Comparison of ENCODE assay signal across 25 cellular contexts in the genomic region with DNA sequence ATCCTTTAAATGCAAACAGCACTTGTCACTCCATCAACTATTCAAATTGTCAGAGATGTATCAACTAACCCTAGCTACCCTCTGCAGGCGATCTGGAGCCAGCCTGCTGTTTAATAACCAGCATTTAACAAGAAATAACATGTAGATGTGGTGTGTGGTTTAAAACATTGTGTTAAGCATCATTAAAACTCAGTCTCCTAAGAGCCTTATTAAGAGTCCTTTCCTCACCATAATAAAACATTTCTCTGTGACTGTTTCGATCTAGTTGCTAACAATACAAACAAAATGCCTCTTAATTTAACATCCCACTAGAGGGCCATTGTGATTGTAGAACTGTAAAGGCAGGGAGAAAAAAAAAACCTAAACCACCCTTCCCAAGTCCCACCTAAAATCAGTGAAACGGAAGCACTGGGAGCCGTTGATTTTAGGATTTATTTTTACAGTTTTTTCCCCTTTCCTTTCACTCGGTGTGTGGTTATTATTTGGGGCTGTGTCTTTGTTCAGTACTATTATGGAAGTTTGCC.
DNase-seq lines count a peak whose midpoint lies in the region; ATAC-seq and TF ChIP-seq lines count a peak whose summit lies in the region.
"Had no signal": no experiment of that assay in that cellular context is flagged by ENCODE, and none has a peak within 500 bp of the region (broad histone marks: within the 10 kb centered on the region; RNA-seq: fewer than 3 reads in every experiment).

No MANE protein-coding gene starts in this region.

- no peak for ATAC-seq in HG02759 (IDR thresholded peaks at IDR 0.05; ENCODE audit: unreplicated experiment)
- ATAC-seq: A549; activated CD4-positive, CD25-positive, alpha-beta regulatory T cell treated with anti-CD3 and anti-CD28 coated beads, Interleukin-2, amount 50 U/mL, for 24 hours; CD8-positive, alpha-beta T cell; natural killer cell had no signal

- no peak for TF ChIP-seq RAD21 in neural cell (conservative IDR thresholded peaks at IDR 0.05)

- no peak overlapping the region for H2AFZ ChIP-seq in neural cell (ENCODE audit: low read depth, low read length)

- peak overlapping the region; percentile 33 for H3K4me2 ChIP-seq in neural cell (ENCODE audit: low read length)
- H3K4me2 ChIP-seq: A549 had no signal

- H3K9ac ChIP-seq in neural cell (ENCODE audit: low read length): no peak overlapping the region

- H4K20me1 ChIP-seq in neural cell (ENCODE audit: insufficient read depth): no peaks in the 10 kb centered on the region

- TF ChIP-seq EP300 in neural cell (conservative IDR thresholded peaks at IDR 0.05; ENCODE audit: poor library complexity, severe bottlenecking): no peak

- TF ChIP-seq CTCF in neural cell (IDR thresholded peaks at IDR 0.05; ENCODE audit: poor library complexity, severe bottlenecking): peak; percentile 8

- no peaks in the 10 kb centered on the region for H3K27me3 ChIP-seq in neural cell (ENCODE audit: insufficient read depth, low read depth, low read length)
- H3K27me3 ChIP-seq: breast epithelium, SJCRH30, testis, uterus had no signal

- H3K27ac ChIP-seq in neural cell (ENCODE audit: low read length): no peak overlapping the region
- H3K27ac ChIP-seq: A549, breast epithelium, epithelial cell of prostate, SJCRH30, testis, uterus had no signal

- no peaks in the 10 kb centered on the region for H3K36me3 ChIP-seq in neural cell (ENCODE audit: insufficient read depth, low read length)
- H3K36me3 ChIP-seq: breast epithelium, SJCRH30, uterus had no signal

- peak overlapping the region; percentile 24 for H3K4me3 ChIP-seq in neural cell (ENCODE audit: low read length)
- H3K4me3 ChIP-seq: A549, breast epithelium, SJCRH30, testis, uterus had no signal

- DNase-seq in NCI-H2227 (lab: John Stamatoyannopoulos, UW; ENCODE audit: unreplicated experiment) (peak; percentile 1), NCI-H2227 treated with DMSO at 0.1 percent for 48 hours (lab: John Stamatoyannopoulos, UW) (no peak), NCI-H1105 (lab: John Stamatoyannopoulos, UW) (peak; percentile 48), NCI-H526 (lab: John Stamatoyannopoulos, UW) (peak; percentile 30 to 44), AG20443 (ENCODE audit: low spot score) (no peak)
- no peak for DNase-seq in stimulated activated CD4-positive, alpha-beta T cell treated with anti-CD3 and anti-CD28 coated beads, Interleukin-15, amount 100 ng/mL, for 24 hours
- DNase-seq: activated CD4-positive, alpha-beta memory T cell treated with anti-CD3 and anti-CD28 coated beads for 36 hours; activated CD8-positive, alpha-beta memory T cell treated with anti-CD3 and anti-CD28 coated beads, Interleukin-2, amount 50 U/mL, for 48 hours; amygdala; CD8-positive, alpha-beta T cell; effector CD4-positive, alpha-beta T cell; GDM1; natural killer cell; NCI-H1092 treated with DMSO at 0.1 percent for 48 hours; NCI-H446 treated with DMSO at 0.1 percent for 48 hours; SJCRH30; stimulated activated naive CD4-positive, alpha-beta T cell treated with Interleukin-2 at 50 U/mL for 16 hours; testis; uterus had no signal

- no peaks in the 10 kb centered on the region for H3K9me2 ChIP-seq in neural cell (ENCODE audit: insufficient read depth, low read length)

- H3K79me2 ChIP-seq in neural cell (replicated peaks; ENCODE audit: insufficient read depth, low read length): no peaks in the 10 kb centered on the region

- H3F3A ChIP-seq in neural cell (ENCODE audit: insufficient read depth, low read length, poor library complexity, severe bottlenecking): peaks cover 6% of the 10 kb centered on the region

- no peaks in the 10 kb centered on the region for H3K9me3 ChIP-seq in neural cell (ENCODE audit: low read length)
- H3K9me3 ChIP-seq: A549, breast epithelium, SJCRH30, testis, uterus had no signal

TF ChIP-seq in neural cell, 6 proteins besides CTCF, POLR2A, EP300 and RAD21:
- TF ChIP-seq TAF1 (IDR thresholded peaks at IDR 0.05; ENCODE audit: low read depth) (no peak), MXI1 (conservative IDR thresholded peaks at IDR 0.05; ENCODE audit: poor library complexity, severe bottlenecking) (no peak), POLR2AphosphoS5 (IDR thresholded peaks at IDR 0.05) (no peak), SMC3 (conservative IDR thresholded peaks at IDR 0.05; ENCODE audit: poor library complexity) (no peak), EZH2 (IDR thresholded peaks at IDR 0.05; ENCODE audit: borderline replicate concordance, insufficient read depth, low read length, poor library complexity, severe bottlenecking) (no peak)
- TF ChIP-seq, protein P1, sequence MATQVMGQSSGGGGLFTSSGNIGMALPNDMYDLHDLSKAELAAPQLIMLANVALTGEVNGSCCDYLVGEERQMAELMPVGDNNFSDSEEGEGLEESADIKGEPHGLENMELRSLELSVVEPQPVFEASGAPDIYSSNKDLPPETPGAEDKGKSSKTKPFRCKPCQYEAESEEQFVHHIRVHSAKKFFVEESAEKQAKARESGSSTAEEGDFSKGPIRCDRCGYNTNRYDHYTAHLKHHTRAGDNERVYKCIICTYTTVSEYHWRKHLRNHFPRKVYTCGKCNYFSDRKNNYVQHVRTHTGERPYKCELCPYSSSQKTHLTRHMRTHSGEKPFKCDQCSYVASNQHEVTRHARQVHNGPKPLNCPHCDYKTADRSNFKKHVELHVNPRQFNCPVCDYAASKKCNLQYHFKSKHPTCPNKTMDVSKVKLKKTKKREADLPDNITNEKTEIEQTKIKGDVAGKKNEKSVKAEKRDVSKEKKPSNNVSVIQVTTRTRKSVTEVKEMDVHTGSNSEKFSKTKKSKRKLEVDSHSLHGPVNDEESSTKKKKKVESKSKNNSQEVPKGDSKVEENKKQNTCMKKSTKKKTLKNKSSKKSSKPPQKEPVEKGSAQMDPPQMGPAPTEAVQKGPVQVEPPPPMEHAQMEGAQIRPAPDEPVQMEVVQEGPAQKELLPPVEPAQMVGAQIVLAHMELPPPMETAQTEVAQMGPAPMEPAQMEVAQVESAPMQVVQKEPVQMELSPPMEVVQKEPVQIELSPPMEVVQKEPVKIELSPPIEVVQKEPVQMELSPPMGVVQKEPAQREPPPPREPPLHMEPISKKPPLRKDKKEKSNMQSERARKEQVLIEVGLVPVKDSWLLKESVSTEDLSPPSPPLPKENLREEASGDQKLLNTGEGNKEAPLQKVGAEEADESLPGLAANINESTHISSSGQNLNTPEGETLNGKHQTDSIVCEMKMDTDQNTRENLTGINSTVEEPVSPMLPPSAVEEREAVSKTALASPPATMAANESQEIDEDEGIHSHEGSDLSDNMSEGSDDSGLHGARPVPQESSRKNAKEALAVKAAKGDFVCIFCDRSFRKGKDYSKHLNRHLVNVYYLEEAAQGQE (IDR thresholded peaks at IDR 0.05; ENCODE audit: borderline replicate concordance): no peak

Comparison
In these comparisons a context has a peak if more than half of its experiments do, and no peak if none do; other contexts are left out.
1. DNase-seq: peak in NCI-H2227 (single experiment), NCI-H1105 (single experiment) and NCI-H526 (2 of 2); none in NCI-H2227 treated with DMSO at 0.1 percent for 48 hours (single experiment), stimulated activated CD4-positive, alpha-beta T cell treated with anti-CD3 and anti-CD28 coated beads, Interleukin-15, amount 100 ng/mL, for 24 hours (single experiment) and AG20443 (single experiment).